1 cellular context compared by ENCODE assay signal in genomic region chr2:134515137-134515536, GRCh38.
TF ChIP-seq lines count a peak whose summit lies in the region.

No MANE protein-coding gene starts in this region.

TF ChIP-seq in H1, 55 proteins besides CTCF, POLR2A, EP300 and RAD21:
- TF ChIP-seq MAFK (IDR thresholded peaks at IDR 0.05; ENCODE audit: low read depth, low read length) (peak; percentile 70), SP1 (IDR thresholded peaks at IDR 0.05; ENCODE audit: low read depth, low read length) (no peak)
